Comparison of ENCODE assay signal across 1 cellular context in the genomic region with DNA sequence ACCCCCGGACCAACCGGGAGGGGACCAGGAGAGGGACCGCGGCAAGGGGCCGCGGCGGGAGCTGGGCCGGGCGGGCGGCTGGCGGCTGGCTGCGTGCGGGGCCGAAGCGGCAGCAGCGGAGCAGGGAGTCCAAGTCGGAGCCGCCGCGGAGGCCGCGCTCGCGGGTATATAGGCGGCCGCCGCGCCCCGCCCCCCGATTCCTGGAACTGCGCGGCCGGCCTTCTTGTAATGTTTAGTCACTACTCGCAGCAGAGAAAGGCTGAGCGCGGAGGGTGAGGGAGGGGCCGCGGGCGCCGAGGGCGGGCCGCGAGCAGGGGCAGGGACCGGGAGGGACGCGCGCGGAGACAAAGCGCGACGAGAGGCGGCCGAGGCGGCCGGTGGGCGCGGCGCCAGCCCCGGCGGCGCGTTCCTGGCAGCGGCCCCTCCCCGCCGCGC.
A peak's percentile ranks its signal among the peaks of the same experiment; 100 is the strongest.
TF ChIP-seq lines count a peak whose summit lies in the region.

A gene with protein sequence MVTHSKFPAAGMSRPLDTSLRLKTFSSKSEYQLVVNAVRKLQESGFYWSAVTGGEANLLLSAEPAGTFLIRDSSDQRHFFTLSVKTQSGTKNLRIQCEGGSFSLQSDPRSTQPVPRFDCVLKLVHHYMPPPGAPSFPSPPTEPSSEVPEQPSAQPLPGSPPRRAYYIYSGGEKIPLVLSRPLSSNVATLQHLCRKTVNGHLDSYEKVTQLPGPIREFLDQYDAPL (minus strand): TSS at position 142 of the 435 bp plus-strand sequence. CDS start 982 bp downstream, outside the sequence.

TF ChIP-seq in GM12878, 131 proteins besides CTCF, POLR2A, EP300 and RAD21 (continued from another document and continues in another):
- TF ChIP-seq, protein P1, sequence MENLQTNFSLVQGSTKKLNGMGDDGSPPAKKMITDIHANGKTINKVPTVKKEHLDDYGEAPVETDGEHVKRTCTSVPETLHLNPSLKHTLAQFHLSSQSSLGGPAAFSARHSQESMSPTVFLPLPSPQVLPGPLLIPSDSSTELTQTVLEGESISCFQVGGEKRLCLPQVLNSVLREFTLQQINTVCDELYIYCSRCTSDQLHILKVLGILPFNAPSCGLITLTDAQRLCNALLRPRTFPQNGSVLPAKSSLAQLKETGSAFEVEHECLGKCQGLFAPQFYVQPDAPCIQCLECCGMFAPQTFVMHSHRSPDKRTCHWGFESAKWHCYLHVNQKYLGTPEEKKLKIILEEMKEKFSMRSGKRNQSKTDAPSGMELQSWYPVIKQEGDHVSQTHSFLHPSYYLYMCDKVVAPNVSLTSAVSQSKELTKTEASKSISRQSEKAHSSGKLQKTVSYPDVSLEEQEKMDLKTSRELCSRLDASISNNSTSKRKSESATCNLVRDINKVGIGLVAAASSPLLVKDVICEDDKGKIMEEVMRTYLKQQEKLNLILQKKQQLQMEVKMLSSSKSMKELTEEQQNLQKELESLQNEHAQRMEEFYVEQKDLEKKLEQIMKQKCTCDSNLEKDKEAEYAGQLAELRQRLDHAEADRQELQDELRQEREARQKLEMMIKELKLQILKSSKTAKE (IDR thresholded peaks at IDR 0.05; ENCODE audit: low read depth, poor library complexity, severe bottlenecking) = no peak
- TF ChIP-seq NR2F1 (conservative IDR thresholded peaks at IDR 0.05) (peak; percentile 12; the same call in 1 of the 2 replicates), RBBP5 (conservative IDR thresholded peaks at IDR 0.05) (no peak), HDAC2 (IDR thresholded peaks at IDR 0.05) (no peak), SMC3 (IDR thresholded peaks at IDR 0.05; ENCODE audit: borderline replicate concordance, low read length) (no peak), SUPT20H (IDR thresholded peaks at IDR 0.05; ENCODE audit: borderline replicate concordance, control insufficient read depth, low read depth, low read length) (no peak), ZNF274 (IDR thresholded peaks at IDR 0.05; ENCODE audit: insufficient read depth, insufficient read length) (no peak), HDAC6 (IDR thresholded peaks at IDR 0.05; ENCODE audit: unreplicated experiment) (peak; percentile 69), POLR2AphosphoS5 (IDR thresholded peaks at IDR 0.05; ENCODE audit: low read length) (0 out of 2 replicates have a peak, but pooled peaks have one; percentile 61), DPF2 (IDR thresholded peaks at IDR 0.05) (peak; percentile 2; the same call in 1 of the 2 replicates), POU2F2 (IDR thresholded peaks at IDR 0.05; ENCODE audit: borderline replicate concordance, low read depth, low read length) (peak; percentile 20; the same call in 1 of the 3 replicates), BMI1 (IDR thresholded peaks at IDR 0.05; ENCODE audit: borderline replicate concordance) (no peak), CREB1 (IDR thresholded peaks at IDR 0.05; ENCODE audit: low read depth) (no peak), NFYA (IDR thresholded peaks at IDR 0.05; ENCODE audit: borderline replicate concordance, low read depth, low read length) (no peak), TCF12 (IDR thresholded peaks at IDR 0.05; ENCODE audit: low read depth, low read length) (no peak; the same call in 1 of the 2 replicates), RELA (IDR thresholded peaks at IDR 0.05; ENCODE audit: borderline replicate concordance, partially characterized antibody) (no peak), FOXK2 (IDR thresholded peaks at IDR 0.05) (no peak), POLR2AphosphoS2 (IDR thresholded peaks at IDR 0.05; ENCODE audit: low read depth, low read length) (peak; percentile 47; the same call in 1 of the 2 replicates), ZNF207 (IDR thresholded peaks at IDR 0.05; ENCODE audit: borderline replicate concordance) (no peak), CBX5 (IDR thresholded peaks at IDR 0.05; ENCODE audit: low read depth) (no peak), STAT3 (IDR thresholded peaks at IDR 0.05; ENCODE audit: low read depth, low read length) (no peak)
- TF ChIP-seq, protein P2, sequence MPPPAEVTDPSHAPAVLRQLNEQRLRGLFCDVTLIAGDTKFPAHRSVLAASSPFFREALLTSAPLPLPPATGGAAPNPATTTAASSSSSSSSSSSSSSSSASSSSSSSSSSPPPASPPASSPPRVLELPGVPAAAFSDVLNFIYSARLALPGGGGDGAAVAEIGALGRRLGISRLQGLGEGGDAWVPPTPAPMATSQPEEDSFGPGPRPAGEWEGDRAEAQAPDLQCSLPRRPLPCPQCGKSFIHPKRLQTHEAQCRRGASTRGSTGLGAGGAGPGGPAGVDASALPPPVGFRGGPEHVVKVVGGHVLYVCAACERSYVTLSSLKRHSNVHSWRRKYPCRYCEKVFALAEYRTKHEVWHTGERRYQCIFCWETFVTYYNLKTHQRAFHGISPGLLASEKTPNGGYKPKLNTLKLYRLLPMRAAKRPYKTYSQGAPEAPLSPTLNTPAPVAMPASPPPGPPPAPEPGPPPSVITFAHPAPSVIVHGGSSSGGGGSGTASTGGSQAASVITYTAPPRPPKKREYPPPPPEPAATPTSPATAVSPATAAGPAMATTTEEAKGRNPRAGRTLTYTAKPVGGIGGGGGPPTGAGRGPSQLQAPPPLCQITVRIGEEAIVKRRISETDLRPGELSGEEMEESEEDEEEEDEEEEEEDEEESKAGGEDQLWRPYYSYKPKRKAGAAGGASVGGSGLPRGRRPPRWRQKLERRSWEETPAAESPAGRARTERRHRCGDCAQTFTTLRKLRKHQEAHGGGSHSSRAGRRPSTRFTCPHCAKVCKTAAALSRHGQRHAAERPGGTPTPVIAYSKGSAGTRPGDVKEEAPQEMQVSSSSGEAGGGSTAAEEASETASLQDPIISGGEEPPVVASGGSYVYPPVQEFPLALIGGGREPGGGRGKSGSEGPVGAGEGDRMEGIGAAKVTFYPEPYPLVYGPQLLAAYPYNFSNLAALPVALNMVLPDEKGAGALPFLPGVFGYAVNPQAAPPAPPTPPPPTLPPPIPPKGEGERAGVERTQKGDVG (CRISPR knock-in tag; IDR thresholded peaks at IDR 0.05) = no peak
- TF ChIP-seq, protein P3, sequence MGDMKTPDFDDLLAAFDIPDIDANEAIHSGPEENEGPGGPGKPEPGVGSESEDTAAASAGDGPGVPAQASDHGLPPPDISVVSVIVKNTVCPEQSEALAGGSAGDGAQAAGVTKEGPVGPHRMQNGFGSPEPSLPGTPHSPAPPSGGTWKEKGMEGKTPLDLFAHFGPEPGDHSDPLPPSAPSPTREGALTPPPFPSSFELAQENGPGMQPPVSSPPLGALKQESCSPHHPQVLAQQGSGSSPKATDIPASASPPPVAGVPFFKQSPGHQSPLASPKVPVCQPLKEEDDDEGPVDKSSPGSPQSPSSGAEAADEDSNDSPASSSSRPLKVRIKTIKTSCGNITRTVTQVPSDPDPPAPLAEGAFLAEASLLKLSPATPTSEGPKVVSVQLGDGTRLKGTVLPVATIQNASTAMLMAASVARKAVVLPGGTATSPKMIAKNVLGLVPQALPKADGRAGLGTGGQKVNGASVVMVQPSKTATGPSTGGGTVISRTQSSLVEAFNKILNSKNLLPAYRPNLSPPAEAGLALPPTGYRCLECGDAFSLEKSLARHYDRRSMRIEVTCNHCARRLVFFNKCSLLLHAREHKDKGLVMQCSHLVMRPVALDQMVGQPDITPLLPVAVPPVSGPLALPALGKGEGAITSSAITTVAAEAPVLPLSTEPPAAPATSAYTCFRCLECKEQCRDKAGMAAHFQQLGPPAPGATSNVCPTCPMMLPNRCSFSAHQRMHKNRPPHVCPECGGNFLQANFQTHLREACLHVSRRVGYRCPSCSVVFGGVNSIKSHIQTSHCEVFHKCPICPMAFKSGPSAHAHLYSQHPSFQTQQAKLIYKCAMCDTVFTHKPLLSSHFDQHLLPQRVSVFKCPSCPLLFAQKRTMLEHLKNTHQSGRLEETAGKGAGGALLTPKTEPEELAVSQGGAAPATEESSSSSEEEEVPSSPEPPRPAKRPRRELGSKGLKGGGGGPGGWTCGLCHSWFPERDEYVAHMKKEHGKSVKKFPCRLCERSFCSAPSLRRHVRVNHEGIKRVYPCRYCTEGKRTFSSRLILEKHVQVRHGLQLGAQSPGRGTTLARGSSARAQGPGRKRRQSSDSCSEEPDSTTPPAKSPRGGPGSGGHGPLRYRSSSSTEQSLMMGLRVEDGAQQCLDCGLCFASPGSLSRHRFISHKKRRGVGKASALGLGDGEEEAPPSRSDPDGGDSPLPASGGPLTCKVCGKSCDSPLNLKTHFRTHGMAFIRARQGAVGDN (IDR thresholded peaks at IDR 0.05) = peak; percentile 82
- TF ChIP-seq, protein P4, sequence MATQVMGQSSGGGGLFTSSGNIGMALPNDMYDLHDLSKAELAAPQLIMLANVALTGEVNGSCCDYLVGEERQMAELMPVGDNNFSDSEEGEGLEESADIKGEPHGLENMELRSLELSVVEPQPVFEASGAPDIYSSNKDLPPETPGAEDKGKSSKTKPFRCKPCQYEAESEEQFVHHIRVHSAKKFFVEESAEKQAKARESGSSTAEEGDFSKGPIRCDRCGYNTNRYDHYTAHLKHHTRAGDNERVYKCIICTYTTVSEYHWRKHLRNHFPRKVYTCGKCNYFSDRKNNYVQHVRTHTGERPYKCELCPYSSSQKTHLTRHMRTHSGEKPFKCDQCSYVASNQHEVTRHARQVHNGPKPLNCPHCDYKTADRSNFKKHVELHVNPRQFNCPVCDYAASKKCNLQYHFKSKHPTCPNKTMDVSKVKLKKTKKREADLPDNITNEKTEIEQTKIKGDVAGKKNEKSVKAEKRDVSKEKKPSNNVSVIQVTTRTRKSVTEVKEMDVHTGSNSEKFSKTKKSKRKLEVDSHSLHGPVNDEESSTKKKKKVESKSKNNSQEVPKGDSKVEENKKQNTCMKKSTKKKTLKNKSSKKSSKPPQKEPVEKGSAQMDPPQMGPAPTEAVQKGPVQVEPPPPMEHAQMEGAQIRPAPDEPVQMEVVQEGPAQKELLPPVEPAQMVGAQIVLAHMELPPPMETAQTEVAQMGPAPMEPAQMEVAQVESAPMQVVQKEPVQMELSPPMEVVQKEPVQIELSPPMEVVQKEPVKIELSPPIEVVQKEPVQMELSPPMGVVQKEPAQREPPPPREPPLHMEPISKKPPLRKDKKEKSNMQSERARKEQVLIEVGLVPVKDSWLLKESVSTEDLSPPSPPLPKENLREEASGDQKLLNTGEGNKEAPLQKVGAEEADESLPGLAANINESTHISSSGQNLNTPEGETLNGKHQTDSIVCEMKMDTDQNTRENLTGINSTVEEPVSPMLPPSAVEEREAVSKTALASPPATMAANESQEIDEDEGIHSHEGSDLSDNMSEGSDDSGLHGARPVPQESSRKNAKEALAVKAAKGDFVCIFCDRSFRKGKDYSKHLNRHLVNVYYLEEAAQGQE (IDR thresholded peaks at IDR 0.05; ENCODE audit: low read depth, low read length) = no peak
- TF ChIP-seq, protein P5, sequence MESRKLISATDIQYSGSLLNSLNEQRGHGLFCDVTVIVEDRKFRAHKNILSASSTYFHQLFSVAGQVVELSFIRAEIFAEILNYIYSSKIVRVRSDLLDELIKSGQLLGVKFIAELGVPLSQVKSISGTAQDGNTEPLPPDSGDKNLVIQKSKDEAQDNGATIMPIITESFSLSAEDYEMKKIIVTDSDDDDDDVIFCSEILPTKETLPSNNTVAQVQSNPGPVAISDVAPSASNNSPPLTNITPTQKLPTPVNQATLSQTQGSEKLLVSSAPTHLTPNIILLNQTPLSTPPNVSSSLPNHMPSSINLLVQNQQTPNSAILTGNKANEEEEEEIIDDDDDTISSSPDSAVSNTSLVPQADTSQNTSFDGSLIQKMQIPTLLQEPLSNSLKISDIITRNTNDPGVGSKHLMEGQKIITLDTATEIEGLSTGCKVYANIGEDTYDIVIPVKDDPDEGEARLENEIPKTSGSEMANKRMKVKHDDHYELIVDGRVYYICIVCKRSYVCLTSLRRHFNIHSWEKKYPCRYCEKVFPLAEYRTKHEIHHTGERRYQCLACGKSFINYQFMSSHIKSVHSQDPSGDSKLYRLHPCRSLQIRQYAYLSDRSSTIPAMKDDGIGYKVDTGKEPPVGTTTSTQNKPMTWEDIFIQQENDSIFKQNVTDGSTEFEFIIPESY (IDR thresholded peaks at IDR 0.05) = no peak
- TF ChIP-seq, protein P6, sequence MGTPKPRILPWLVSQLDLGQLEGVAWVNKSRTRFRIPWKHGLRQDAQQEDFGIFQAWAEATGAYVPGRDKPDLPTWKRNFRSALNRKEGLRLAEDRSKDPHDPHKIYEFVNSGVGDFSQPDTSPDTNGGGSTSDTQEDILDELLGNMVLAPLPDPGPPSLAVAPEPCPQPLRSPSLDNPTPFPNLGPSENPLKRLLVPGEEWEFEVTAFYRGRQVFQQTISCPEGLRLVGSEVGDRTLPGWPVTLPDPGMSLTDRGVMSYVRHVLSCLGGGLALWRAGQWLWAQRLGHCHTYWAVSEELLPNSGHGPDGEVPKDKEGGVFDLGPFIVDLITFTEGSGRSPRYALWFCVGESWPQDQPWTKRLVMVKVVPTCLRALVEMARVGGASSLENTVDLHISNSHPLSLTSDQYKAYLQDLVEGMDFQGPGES (IDR thresholded peaks at IDR 0.05) = no peak
- TF ChIP-seq, protein P7, sequence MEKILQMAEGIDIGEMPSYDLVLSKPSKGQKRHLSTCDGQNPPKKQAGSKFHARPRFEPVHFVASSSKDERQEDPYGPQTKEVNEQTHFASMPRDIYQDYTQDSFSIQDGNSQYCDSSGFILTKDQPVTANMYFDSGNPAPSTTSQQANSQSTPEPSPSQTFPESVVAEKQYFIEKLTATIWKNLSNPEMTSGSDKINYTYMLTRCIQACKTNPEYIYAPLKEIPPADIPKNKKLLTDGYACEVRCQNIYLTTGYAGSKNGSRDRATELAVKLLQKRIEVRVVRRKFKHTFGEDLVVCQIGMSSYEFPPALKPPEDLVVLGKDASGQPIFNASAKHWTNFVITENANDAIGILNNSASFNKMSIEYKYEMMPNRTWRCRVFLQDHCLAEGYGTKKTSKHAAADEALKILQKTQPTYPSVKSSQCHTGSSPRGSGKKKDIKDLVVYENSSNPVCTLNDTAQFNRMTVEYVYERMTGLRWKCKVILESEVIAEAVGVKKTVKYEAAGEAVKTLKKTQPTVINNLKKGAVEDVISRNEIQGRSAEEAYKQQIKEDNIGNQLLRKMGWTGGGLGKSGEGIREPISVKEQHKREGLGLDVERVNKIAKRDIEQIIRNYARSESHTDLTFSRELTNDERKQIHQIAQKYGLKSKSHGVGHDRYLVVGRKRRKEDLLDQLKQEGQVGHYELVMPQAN (conservative IDR thresholded peaks at IDR 0.05) = peak; percentile 52; the same call in 1 of the 2 replicates
- TF ChIP-seq, protein P8, sequence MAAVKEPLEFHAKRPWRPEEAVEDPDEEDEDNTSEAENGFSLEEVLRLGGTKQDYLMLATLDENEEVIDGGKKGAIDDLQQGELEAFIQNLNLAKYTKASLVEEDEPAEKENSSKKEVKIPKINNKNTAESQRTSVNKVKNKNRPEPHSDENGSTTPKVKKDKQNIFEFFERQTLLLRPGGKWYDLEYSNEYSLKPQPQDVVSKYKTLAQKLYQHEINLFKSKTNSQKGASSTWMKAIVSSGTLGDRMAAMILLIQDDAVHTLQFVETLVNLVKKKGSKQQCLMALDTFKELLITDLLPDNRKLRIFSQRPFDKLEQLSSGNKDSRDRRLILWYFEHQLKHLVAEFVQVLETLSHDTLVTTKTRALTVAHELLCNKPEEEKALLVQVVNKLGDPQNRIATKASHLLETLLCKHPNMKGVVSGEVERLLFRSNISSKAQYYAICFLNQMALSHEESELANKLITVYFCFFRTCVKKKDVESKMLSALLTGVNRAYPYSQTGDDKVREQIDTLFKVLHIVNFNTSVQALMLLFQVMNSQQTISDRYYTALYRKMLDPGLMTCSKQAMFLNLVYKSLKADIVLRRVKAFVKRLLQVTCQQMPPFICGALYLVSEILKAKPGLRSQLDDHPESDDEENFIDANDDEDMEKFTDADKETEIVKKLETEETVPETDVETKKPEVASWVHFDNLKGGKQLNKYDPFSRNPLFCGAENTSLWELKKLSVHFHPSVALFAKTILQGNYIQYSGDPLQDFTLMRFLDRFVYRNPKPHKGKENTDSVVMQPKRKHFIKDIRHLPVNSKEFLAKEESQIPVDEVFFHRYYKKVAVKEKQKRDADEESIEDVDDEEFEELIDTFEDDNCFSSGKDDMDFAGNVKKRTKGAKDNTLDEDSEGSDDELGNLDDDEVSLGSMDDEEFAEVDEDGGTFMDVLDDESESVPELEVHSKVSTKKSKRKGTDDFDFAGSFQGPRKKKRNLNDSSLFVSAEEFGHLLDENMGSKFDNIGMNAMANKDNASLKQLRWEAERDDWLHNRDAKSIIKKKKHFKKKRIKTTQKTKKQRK (IDR thresholded peaks at IDR 0.05; ENCODE audit: low read depth, low read length) = no peak
